In genomic region chr12:56342290-56342689, GRCh38 we compare ENCODE assay signal across 12 cellular contexts. TPM values are rescaled to one million over a fixed set of nuclear protein-coding genes. Genes with fewer than 3 reads are reported as not detected.
DNase-seq lines count a peak whose midpoint lies in the region; ATAC-seq, FAIRE-seq and TF ChIP-seq lines count a peak whose summit lies in the region.
"Not testable (repeated sequence)": the region's sequence is repeated elsewhere in the genome, so short reads cannot be mapped to it uniquely, and the experiment has no call there.
"Had no signal": no experiment of that assay in that cellular context is flagged by ENCODE, and none has a peak within 500 bp of the region (broad histone marks: within the 10 kb centered on the region; RNA-seq: fewer than 3 reads in every experiment).

No MANE protein-coding gene starts in this region.

- not testable (repeated sequence) for H3K27me3 ChIP-seq in A673 (replicated peaks; ENCODE audit: insufficient read depth, low read depth, low read length, poor library complexity); HepG2 (ENCODE audit: control insufficient read depth in 1 of 2, insufficient read depth in 2 of 2, low read length in 2 of 2)

- FAIRE-seq in HepG2 (lab: Jason Lieb, UNC) = not testable (repeated sequence)

- WGBS in HepG2 (ENCODE audit: low lambda C conversion rate) = 100% methylated on average over 2 of the region's 2 CpGs

- in situ Hi-C loops in HepG2 (cut with HindIII; ENCODE audit: extremely low pct_ligation_motif_present, low pct_unique_long_range_greater_than_20kb) = not testable (repeated sequence)

- POLR2A ChIA-PET in A673 (lab: Charles Lee; ENCODE audit: low non-redundant PET) = not testable (repeated sequence)
- POLR2A ChIA-PET in T-cell (lab: Charles Lee) = interaction anchor here in 1 of 2 donors (0.7 kb wide), 1 partner anchor 15 kb away, joined by 3 read pairs; no protein-coding TSS in a partner anchor
- POLR2A ChIA-PET in activated B cell treated with CpG ODN at 0.5 μM for 24 hours (lab: Charles Lee) = interaction anchor here (0.7 to 2.0 kb wide), 2 partner anchors 9 to 79 kb away, joined by 6 to 8 read pairs; partner anchors contain the start of gene PAN2
- POLR2A ChIA-PET in HepG2 (lab: Yijun Ruan, JAX) = interaction anchor here (0.7 to 2.6 kb wide), 4 partner anchors 9 to 122 kb away, joined by 3 to 22 read pairs (median 4); partner anchors contain the start of gene STAT2

- not testable (repeated sequence) for H3K79me2 ChIP-seq in HepG2 (ENCODE audit: insufficient read depth, low read length)

- intact Hi-C loops in A673 (cut with micrococcal nuclease; ENCODE audit: unreplicated experiment); activated B cell treated with CpG ODN at 0.5 μM for 24 hours (cut with micrococcal nuclease); HepG2 (cut with micrococcal nuclease; ENCODE audit: unreplicated experiment): not testable (repeated sequence)

- not testable (repeated sequence) for H3K4me1 ChIP-seq in A673 (ENCODE audit: insufficient read depth, low read length, poor library complexity, severe bottlenecking)
- H3K4me1 ChIP-seq in HepG2 (ENCODE audit: insufficient read depth, low read length) = peaks cover 36% of the 10 kb centered on the region

- H3K4me1 Mint-ChIP-seq in T-cell (peaks cover 23 to 40% (median 39%) of the 10 kb centered on the region in 3 donors), activated B cell treated with CpG ODN at 0.5 μM for 24 hours (peaks cover 30% of the 10 kb centered on the region)
- peaks cover 38% of the 10 kb centered on the region for H3K4me1 Mint-ChIP-seq in activated naive CD8-positive, alpha-beta T cell (ENCODE audit: low read depth)

- not testable (repeated sequence) for H3K4me3 ChIP-seq in A673 (ENCODE audit: low read depth, low read length, poor library complexity, severe bottlenecking); HepG2 (replicated peaks in 1 of 3; ENCODE audit: insufficient read depth in 1 of 3, low read depth in 2 of 3, low read length in 3 of 3)

- not testable (repeated sequence) for H3K9me3 Mint-ChIP-seq in T-cell; activated B cell treated with CpG ODN at 0.5 μM for 24 hours; activated naive CD8-positive, alpha-beta T cell (ENCODE audit: low read depth)

- not testable (repeated sequence) for DNase-seq in A673 (ENCODE audit: low spot score); T-cell; activated B cell treated with CpG ODN at 0.5 μM for 24 hours; HepG2 (ENCODE audit: low spot score)

- H3K36me3 ChIP-seq in A673 (ENCODE audit: insufficient read depth, low read length, poor library complexity, severe bottlenecking) = not testable (repeated sequence)
- H3K36me3 ChIP-seq in HepG2 (replicated peaks in 1 of 2; ENCODE audit: control insufficient read depth in 1 of 2, insufficient read depth in 2 of 2, low read length in 2 of 2) = peaks cover 5 to 31% of the 10 kb centered on the region in 2 experiments

- not testable (repeated sequence) for H3K9me3 ChIP-seq in A673 (ENCODE audit: low read depth, low read length, poor library complexity, severe bottlenecking); HepG2 (ENCODE audit: low read length)

- not testable (repeated sequence) for H2AFZ ChIP-seq in HepG2 (ENCODE audit: low read length)

- not testable (repeated sequence) for H3K4me2 ChIP-seq in HepG2 (ENCODE audit: low read depth, low read length)

- peak overlapping the region; percentile 76 to 80 for H3K27ac Mint-ChIP-seq in T-cell
- peak overlapping the region; percentile 20 for H3K27ac Mint-ChIP-seq in activated B cell treated with CpG ODN at 0.5 μM for 24 hours
- peak overlapping the region; percentile 24 for H3K27ac Mint-ChIP-seq in activated naive CD8-positive, alpha-beta T cell

- TSS peak; percentile 39 for BruUV-seq in A673 (replicated peaks; lab: Mats Ljungman, UMichigan)
- not testable (repeated sequence) for BruUV-seq in HepG2 (replicated peaks; lab: Mats Ljungman, UMichigan)

- not testable (repeated sequence) for TF ChIP-seq POLR2A in HepG2 (IDR thresholded peaks at IDR 0.05; ENCODE audit: insufficient read depth in 1 of 2, low read depth in 2 of 2, low read length in 2 of 2)

- not testable (repeated sequence) for H3K27ac ChIP-seq in A673 (ENCODE audit: low read depth, low read length, poor library complexity, severe bottlenecking); HepG2 (ENCODE audit: extremely low read length, insufficient read depth, low read length)

- not testable (repeated sequence) for TF ChIP-seq RAD21 in HepG2 (CRISPR knock-in tag; IDR thresholded peaks at IDR 0.05)

- not testable (repeated sequence) for H3K9ac ChIP-seq in HepG2 (ENCODE audit: insufficient read depth, low read depth, low read length)

- TF ChIP-seq CTCF in A673 (conservative IDR thresholded peaks at IDR 0.05; ENCODE audit: low read depth, low read length); activated B cell treated with CpG ODN at 0.5 μM for 24 hours (IDR thresholded peaks at IDR 0.05); HepG2 (CRISPR knock-in tag; IDR thresholded peaks at IDR 0.05): not testable (repeated sequence)

- not testable (repeated sequence) for H4K20me1 ChIP-seq in HepG2 (ENCODE audit: insufficient read depth, low read length)

- TF ChIP-seq EP300 in HepG2 (IDR thresholded peaks at IDR 0.05; ENCODE audit: low read depth in 2 of 2, low read length in 2 of 2); HepG2 (CRISPR knock-in tag; IDR thresholded peaks at IDR 0.05; ENCODE audit: borderline replicate concordance): not testable (repeated sequence)

- not testable (repeated sequence) for H3K27me3 Mint-ChIP-seq in T-cell; activated B cell treated with CpG ODN at 0.5 μM for 24 hours; activated naive CD8-positive, alpha-beta T cell

- H3K4me3 Mint-ChIP-seq in T-cell; activated B cell treated with CpG ODN at 0.5 μM for 24 hours; activated naive CD8-positive, alpha-beta T cell: not testable (repeated sequence)

- ATAC-seq in T-cell (replicated peaks in 1 of 4); activated B cell treated with CpG ODN at 0.5 μM for 24 hours (ENCODE audit: low read depth); HepG2: not testable (repeated sequence)

- CTCF ChIA-PET in A673 (lab: Charles Lee) (interaction anchor here (0.6 kb wide), 1 partner anchor 10 kb away, joined by 5 read pairs; no protein-coding TSS in a partner anchor), activated B cell treated with CpG ODN at 0.5 μM for 24 hours (lab: Charles Lee) (interaction anchor here (1.0 kb wide), 1 partner anchor 49 kb away, joined by 4 read pairs; no protein-coding TSS in a partner anchor)
- CTCF ChIA-PET in T-cell (lab: Charles Lee); HepG2 (lab: Yijun Ruan, JAX; ENCODE audit: low intra/inter-chr PET ratio, low total read pairs): not testable (repeated sequence)

- peaks cover 41% of the 10 kb centered on the region for H3K36me3 Mint-ChIP-seq in T-cell
- peaks cover 62% of the 10 kb centered on the region for H3K36me3 Mint-ChIP-seq in activated B cell treated with CpG ODN at 0.5 μM for 24 hours (ENCODE audit: low read depth)
- H3K36me3 Mint-ChIP-seq in activated naive CD8-positive, alpha-beta T cell = peaks cover 16% of the 10 kb centered on the region

RNA-seq across cellular contexts. Expression of gene IL23A, which starts 3.6 kb away (rescaled TPM):
- not detected in 2 replicates for total RNA-seq in A673 (2021)
- 10 to 100 TPM; 16.3 to 29.9 (median 27.6) TPM for total RNA-seq in T-cell
- total RNA-seq in activated B cell treated with CpG ODN at 0.5 μM for 24 hours = 5.6 and 7.2 TPM in 2 replicates
- 0.35 and 0.51 TPM in 2 replicates for total RNA-seq in HepG2 (2016; rRNA removed; fragmentation: Illumina TruSeq; extraction: Trizol)
- total RNA-seq in HepG2 (2016; cell fraction: cytosol; rRNA removed; fragmentation: Illumina TruSeq; extraction: Trizol; ENCODE audit: low read depth) = 0.30 TPM in 1 of 2 replicates, not detected in the other
- 0.24 TPM in 1 of 2 replicates, not detected in the other for total RNA-seq in HepG2 (2016; cell fraction: insoluble cytoplasmic fraction; rRNA removed; fragmentation: Illumina TruSeq; extraction: Trizol)
- total RNA-seq in HepG2 (2016; cell fraction: membrane; rRNA removed; fragmentation: Illumina TruSeq; extraction: Trizol) = 0.31 and 0.59 TPM in 2 replicates
- not detected in 2 replicates for total RNA-seq in HepG2 (2016; cell fraction: nucleus; rRNA removed; fragmentation: Illumina TruSeq; extraction: Trizol)
- polyA plus RNA-seq in HepG2 (2011; rRNA removed) = 0.33 and 0.72 TPM in 2 replicates
- 0.31 and 0.36 TPM in 2 replicates for polyA plus RNA-seq in HepG2 (2011; cell fraction: cytosol; rRNA removed)
- polyA plus RNA-seq in HepG2 (2011; cell fraction: nucleus; rRNA removed) = 0.47 and 0.63 TPM in 2 replicates
- 0.48 and 0.75 TPM in 2 replicates for polyA plus RNA-seq in HepG2 (2012)
- polyA plus RNA-seq in HepG2 (2016; cell fraction: cytosol; fragmentation: Illumina TruSeq; extraction: Trizol; ENCODE audit: low read depth) = 0.42 and 0.51 TPM in 2 replicates
- polyA plus RNA-seq in HepG2 (2016; cell fraction: insoluble cytoplasmic fraction; fragmentation: Illumina TruSeq; extraction: Trizol; ENCODE audit: low read depth) = 0.35 TPM in 1 of 2 replicates, not detected in the other
- 0.70 TPM in 1 of 2 replicates, not detected in the other for polyA plus RNA-seq in HepG2 (2016; cell fraction: membrane; fragmentation: Illumina TruSeq; extraction: Trizol; ENCODE audit: low read depth)
- polyA plus RNA-seq in HepG2 (2016; cell fraction: nucleus; fragmentation: Illumina TruSeq; extraction: Trizol; ENCODE audit: insufficient read depth, low read depth) = 0.74 and 1.5 TPM in 2 replicates
- polyA minus RNA-seq in HepG2 (2011; rRNA and poly(A)+ RNA removed; ENCODE audit: low replicate concordance) = 0.38 TPM in 1 of 2 replicates, not detected in the other
- polyA minus RNA-seq in HepG2 (2011; cell fraction: cytosol; rRNA and poly(A)+ RNA removed) = not detected in 2 replicates
- not detected in 2 replicates for polyA minus RNA-seq in HepG2 (2011; cell fraction: nucleus; rRNA and poly(A)+ RNA removed)
- polyA plus RNA-seq: AG04450 had no signal

RNA-seq across cellular contexts. Expression of gene PAN2, which starts 8.5 kb away (rescaled TPM):
- total RNA-seq in A673 (2021) = 46.3 and 64.9 TPM in 2 replicates
- 100 to 1,000 TPM; 126 to 187 (median 164) TPM for total RNA-seq in T-cell
- 86.3 and 98.9 TPM in 2 replicates for total RNA-seq in activated B cell treated with CpG ODN at 0.5 μM for 24 hours
- 14.8 and 27.2 TPM in 2 replicates for total RNA-seq in HepG2 (2016; rRNA removed; fragmentation: Illumina TruSeq; extraction: Trizol)
- 1.6 and 2.2 TPM in 2 replicates for total RNA-seq in HepG2 (2016; cell fraction: cytosol; rRNA removed; fragmentation: Illumina TruSeq; extraction: Trizol; ENCODE audit: low read depth)
- 12.7 and 29.9 TPM in 2 replicates for total RNA-seq in HepG2 (2016; cell fraction: insoluble cytoplasmic fraction; rRNA removed; fragmentation: Illumina TruSeq; extraction: Trizol)
- 4.4 and 4.6 TPM in 2 replicates for total RNA-seq in HepG2 (2016; cell fraction: membrane; rRNA removed; fragmentation: Illumina TruSeq; extraction: Trizol)
- total RNA-seq in HepG2 (2016; cell fraction: nucleus; rRNA removed; fragmentation: Illumina TruSeq; extraction: Trizol) = 46.3 and 53.3 TPM in 2 replicates
- 61.1 and 68.5 TPM in 2 replicates for polyA plus RNA-seq in HepG2 (2011; rRNA removed)
- polyA plus RNA-seq in HepG2 (2011; cell fraction: cytosol; rRNA removed) = 10.4 and 10.7 TPM in 2 replicates
- polyA plus RNA-seq in HepG2 (2011; cell fraction: nucleus; rRNA removed) = 745 and 829 TPM in 2 replicates
- 59.3 and 76.5 TPM in 2 replicates for polyA plus RNA-seq in HepG2 (2012)
- polyA plus RNA-seq in HepG2 (2016; cell fraction: cytosol; fragmentation: Illumina TruSeq; extraction: Trizol; ENCODE audit: low read depth) = 0.83 TPM in 2 replicates
- 11.7 and 13.2 TPM in 2 replicates for polyA plus RNA-seq in HepG2 (2016; cell fraction: insoluble cytoplasmic fraction; fragmentation: Illumina TruSeq; extraction: Trizol; ENCODE audit: low read depth)
- polyA plus RNA-seq in HepG2 (2016; cell fraction: membrane; fragmentation: Illumina TruSeq; extraction: Trizol; ENCODE audit: low read depth) = 1.2 and 2.0 TPM in 2 replicates
- polyA plus RNA-seq in HepG2 (2016; cell fraction: nucleus; fragmentation: Illumina TruSeq; extraction: Trizol; ENCODE audit: insufficient read depth, low read depth) = 117 and 129 TPM in 2 replicates
- polyA minus RNA-seq in HepG2 (2011; rRNA and poly(A)+ RNA removed; ENCODE audit: low replicate concordance) = 28.0 and 50.8 TPM in 2 replicates
- polyA minus RNA-seq in HepG2 (2011; cell fraction: cytosol; rRNA and poly(A)+ RNA removed) = 6.0 and 6.1 TPM in 2 replicates
- polyA minus RNA-seq in HepG2 (2011; cell fraction: nucleus; rRNA and poly(A)+ RNA removed) = 91.0 and 105 TPM in 2 replicates

RNA-seq across cellular contexts. Expression of gene STAT2, which starts 17.6 kb away (rescaled TPM):
- total RNA-seq in A673 (2021) (41.0 and 51.1 TPM in 2 replicates), T-cell (100 to 1,000 TPM; 117 to 187 (median 162) TPM), activated B cell treated with CpG ODN at 0.5 μM for 24 hours (159 and 177 TPM in 2 replicates), HepG2 (2016; rRNA removed; fragmentation: Illumina TruSeq; extraction: Trizol) (41.6 and 43.5 TPM in 2 replicates)
- 8.2 and 10.4 TPM in 2 replicates for total RNA-seq in HepG2 (2016; cell fraction: cytosol; rRNA removed; fragmentation: Illumina TruSeq; extraction: Trizol; ENCODE audit: low read depth)
- 38.2 and 47.1 TPM in 2 replicates for total RNA-seq in HepG2 (2016; cell fraction: insoluble cytoplasmic fraction; rRNA removed; fragmentation: Illumina TruSeq; extraction: Trizol)
- 6.1 and 7.9 TPM in 2 replicates for total RNA-seq in HepG2 (2016; cell fraction: membrane; rRNA removed; fragmentation: Illumina TruSeq; extraction: Trizol)
- 59.2 and 64.5 TPM in 2 replicates for total RNA-seq in HepG2 (2016; cell fraction: nucleus; rRNA removed; fragmentation: Illumina TruSeq; extraction: Trizol)
- polyA plus RNA-seq in HepG2 (2011; rRNA removed) = 84.6 and 107 TPM in 2 replicates
- 34.2 and 40.4 TPM in 2 replicates for polyA plus RNA-seq in HepG2 (2011; cell fraction: cytosol; rRNA removed)
- 316 and 363 TPM in 2 replicates for polyA plus RNA-seq in HepG2 (2011; cell fraction: nucleus; rRNA removed)
- 39.4 and 48.7 TPM in 2 replicates for polyA plus RNA-seq in HepG2 (2012)
- 0.74 and 0.92 TPM in 2 replicates for polyA plus RNA-seq in HepG2 (2016; cell fraction: cytosol; fragmentation: Illumina TruSeq; extraction: Trizol; ENCODE audit: low read depth)
- polyA plus RNA-seq in HepG2 (2016; cell fraction: insoluble cytoplasmic fraction; fragmentation: Illumina TruSeq; extraction: Trizol; ENCODE audit: low read depth) = 17.0 and 20.3 TPM in 2 replicates
- 2.5 and 2.7 TPM in 2 replicates for polyA plus RNA-seq in HepG2 (2016; cell fraction: membrane; fragmentation: Illumina TruSeq; extraction: Trizol; ENCODE audit: low read depth)
- 104 and 121 TPM in 2 replicates for polyA plus RNA-seq in HepG2 (2016; cell fraction: nucleus; fragmentation: Illumina TruSeq; extraction: Trizol; ENCODE audit: insufficient read depth, low read depth)
- polyA minus RNA-seq in HepG2 (2011; rRNA and poly(A)+ RNA removed; ENCODE audit: low replicate concordance) = 68.9 and 86.5 TPM in 2 replicates
- 29.2 and 34.2 TPM in 2 replicates for polyA minus RNA-seq in HepG2 (2011; cell fraction: cytosol; rRNA and poly(A)+ RNA removed)
- polyA minus RNA-seq in HepG2 (2011; cell fraction: nucleus; rRNA and poly(A)+ RNA removed) = 182 and 240 TPM in 2 replicates

RNA-seq across cellular contexts. Expression of gene APOF, which starts 20.4 kb away (rescaled TPM):
- not detected in 2 replicates for total RNA-seq in A673 (2021)
- not detected for total RNA-seq in T-cell
- total RNA-seq in activated B cell treated with CpG ODN at 0.5 μM for 24 hours = not detected in 2 replicates
- 1.7 and 3.3 TPM in 2 replicates for total RNA-seq in HepG2 (2016; rRNA removed; fragmentation: Illumina TruSeq; extraction: Trizol)
- total RNA-seq in HepG2 (2016; cell fraction: cytosol; rRNA removed; fragmentation: Illumina TruSeq; extraction: Trizol; ENCODE audit: low read depth) = 0.35 and 0.81 TPM in 2 replicates
- 1.7 and 3.4 TPM in 2 replicates for total RNA-seq in HepG2 (2016; cell fraction: insoluble cytoplasmic fraction; rRNA removed; fragmentation: Illumina TruSeq; extraction: Trizol)
- total RNA-seq in HepG2 (2016; cell fraction: membrane; rRNA removed; fragmentation: Illumina TruSeq; extraction: Trizol) = 1.1 and 1.3 TPM in 2 replicates
- 2.1 and 2.8 TPM in 2 replicates for total RNA-seq in HepG2 (2016; cell fraction: nucleus; rRNA removed; fragmentation: Illumina TruSeq; extraction: Trizol)
- polyA plus RNA-seq in HepG2 (2011; rRNA removed) = 23.9 and 27.5 TPM in 2 replicates
- 19.0 and 25.8 TPM in 2 replicates for polyA plus RNA-seq in HepG2 (2011; cell fraction: cytosol; rRNA removed)
- polyA plus RNA-seq in HepG2 (2011; cell fraction: nucleus; rRNA removed) = 10.5 and 14.9 TPM in 2 replicates
- polyA plus RNA-seq in HepG2 (2012) = 8.7 and 19.1 TPM in 2 replicates
- polyA plus RNA-seq in HepG2 (2016; cell fraction: cytosol; fragmentation: Illumina TruSeq; extraction: Trizol; ENCODE audit: low read depth) = 0.36 TPM in 2 replicates
- polyA plus RNA-seq in HepG2 (2016; cell fraction: insoluble cytoplasmic fraction; fragmentation: Illumina TruSeq; extraction: Trizol; ENCODE audit: low read depth) = 1.2 and 1.4 TPM in 2 replicates
- 0.80 and 0.83 TPM in 2 replicates for polyA plus RNA-seq in HepG2 (2016; cell fraction: membrane; fragmentation: Illumina TruSeq; extraction: Trizol; ENCODE audit: low read depth)
- polyA plus RNA-seq in HepG2 (2016; cell fraction: nucleus; fragmentation: Illumina TruSeq; extraction: Trizol; ENCODE audit: insufficient read depth, low read depth) = 3.9 and 5.0 TPM in 2 replicates
- polyA minus RNA-seq in HepG2 (2011; rRNA and poly(A)+ RNA removed; ENCODE audit: low replicate concordance) = 29.3 TPM in 1 of 2 replicates, not detected in the other
- polyA minus RNA-seq in HepG2 (2011; cell fraction: cytosol; rRNA and poly(A)+ RNA removed) = 6.4 and 11.9 TPM in 2 replicates
- 8.0 and 11.3 TPM in 2 replicates for polyA minus RNA-seq in HepG2 (2011; cell fraction: nucleus; rRNA and poly(A)+ RNA removed)
- total RNA-seq: CD8-positive, alpha-beta memory T cell; G401; H7 had no signal
- polyA plus RNA-seq: A549; AG04450; CD14-positive monocyte; CD8-positive, alpha-beta memory T cell; IgD-negative memory B cell had no signal

RNA-seq across cellular contexts. Expression of gene CNPY2, which starts 26.5 kb away (rescaled TPM):
- 162 and 166 TPM in 2 replicates for total RNA-seq in A673 (2021)
- 10 to 100 TPM; 52.9 to 92.8 (median 90.8) TPM for total RNA-seq in T-cell
- total RNA-seq in activated B cell treated with CpG ODN at 0.5 μM for 24 hours = 72.1 and 98.8 TPM in 2 replicates
- total RNA-seq in HepG2 (2016; rRNA removed; fragmentation: Illumina TruSeq; extraction: Trizol) = 246 and 356 TPM in 2 replicates
- 86.2 and 116 TPM in 2 replicates for total RNA-seq in HepG2 (2016; cell fraction: cytosol; rRNA removed; fragmentation: Illumina TruSeq; extraction: Trizol; ENCODE audit: low read depth)
- 297 and 346 TPM in 2 replicates for total RNA-seq in HepG2 (2016; cell fraction: insoluble cytoplasmic fraction; rRNA removed; fragmentation: Illumina TruSeq; extraction: Trizol)
- total RNA-seq in HepG2 (2016; cell fraction: membrane; rRNA removed; fragmentation: Illumina TruSeq; extraction: Trizol) = 159 and 178 TPM in 2 replicates
- total RNA-seq in HepG2 (2016; cell fraction: nucleus; rRNA removed; fragmentation: Illumina TruSeq; extraction: Trizol) = 222 and 249 TPM in 2 replicates
- polyA plus RNA-seq in HepG2 (2011; rRNA removed) = 250 and 285 TPM in 2 replicates
- 234 and 239 TPM in 2 replicates for polyA plus RNA-seq in HepG2 (2011; cell fraction: cytosol; rRNA removed)
- 93.0 and 101 TPM in 2 replicates for polyA plus RNA-seq in HepG2 (2011; cell fraction: nucleus; rRNA removed)
- polyA plus RNA-seq in HepG2 (2012) = 153 and 157 TPM in 2 replicates
- polyA plus RNA-seq in HepG2 (2016; cell fraction: cytosol; fragmentation: Illumina TruSeq; extraction: Trizol; ENCODE audit: low read depth) = 111 and 147 TPM in 2 replicates
- 240 and 292 TPM in 2 replicates for polyA plus RNA-seq in HepG2 (2016; cell fraction: insoluble cytoplasmic fraction; fragmentation: Illumina TruSeq; extraction: Trizol; ENCODE audit: low read depth)
- 135 and 177 TPM in 2 replicates for polyA plus RNA-seq in HepG2 (2016; cell fraction: membrane; fragmentation: Illumina TruSeq; extraction: Trizol; ENCODE audit: low read depth)
- polyA plus RNA-seq in HepG2 (2016; cell fraction: nucleus; fragmentation: Illumina TruSeq; extraction: Trizol; ENCODE audit: insufficient read depth, low read depth) = 388 and 406 TPM in 2 replicates
- 67.5 and 176 TPM in 2 replicates for polyA minus RNA-seq in HepG2 (2011; rRNA and poly(A)+ RNA removed; ENCODE audit: low replicate concordance)
- 51.0 and 58.1 TPM in 2 replicates for polyA minus RNA-seq in HepG2 (2011; cell fraction: cytosol; rRNA and poly(A)+ RNA removed)
- 63.1 and 76.1 TPM in 2 replicates for polyA minus RNA-seq in HepG2 (2011; cell fraction: nucleus; rRNA and poly(A)+ RNA removed)

Comparison
In these comparisons a context has a peak if more than half of its experiments do, and no peak if none do; other contexts are left out.
1. H3K27ac Mint-ChIP-seq: peak in every context shown above with its lines; median percentile 78 in T-cell; 24 in activated naive CD8-positive, alpha-beta T cell; 20 in activated B cell treated with CpG ODN at 0.5 μM for 24 hours.